In the genomic region with DNA sequence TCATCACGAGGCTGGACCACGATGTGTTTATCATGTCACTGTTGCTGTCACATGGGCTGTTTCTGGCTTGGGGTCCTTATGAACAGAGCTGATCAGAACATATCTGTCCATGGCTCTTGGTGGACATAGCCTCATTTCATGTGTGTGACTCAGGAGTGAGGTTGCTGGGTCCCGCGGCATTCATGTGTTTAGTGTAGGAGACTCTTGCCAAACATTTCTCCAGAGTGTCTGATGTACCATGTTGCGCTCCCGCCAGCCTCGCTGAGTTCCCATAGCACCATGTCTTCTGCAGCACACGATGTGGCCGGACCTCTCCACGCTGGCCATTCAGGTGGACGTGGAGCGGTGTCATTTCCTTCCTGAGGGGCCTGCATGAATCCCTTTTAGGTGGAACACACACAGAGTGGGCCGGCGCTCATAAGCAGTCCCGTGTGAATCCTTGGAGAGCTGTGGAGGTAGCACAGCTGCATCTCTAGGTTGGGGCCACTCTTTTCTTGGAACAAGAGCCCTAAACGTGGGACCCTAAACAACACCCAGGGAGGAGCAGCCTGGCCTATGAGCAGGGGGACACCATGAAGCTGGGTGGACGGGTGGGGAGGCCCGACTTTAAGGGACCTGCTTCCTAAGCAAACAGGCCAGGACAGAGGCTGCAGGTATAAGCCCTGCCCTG, we compare ENCODE assay signal across 20 cellular contexts.
"Had no signal": no experiment of that assay in that cellular context is flagged by ENCODE, and none has a peak within 500 bp of the region (broad histone marks: within the 10 kb centered on the region; RNA-seq: fewer than 3 reads in every experiment).

No MANE protein-coding gene starts in this region.

- DNase-seq: activated CD4-positive, alpha-beta memory T cell treated with anti-CD3 and anti-CD28 coated beads, Interleukin-2, amount 10 ng/mL, durations not matched to agents 7 days and 5 days; activated CD4-positive, alpha-beta T cell treated with anti-CD3 and anti-CD28 coated beads for 4 hours; activated effector memory CD4-positive, alpha-beta T cell treated with anti-CD3 and anti-CD28 coated beads, Interleukin-2, amount 50 U/mL, for 16 hours; activated T-cell treated with anti-CD3 and anti-CD28 coated beads, Interleukin-2, amount 50 U/mL, for 24 hours; amniotic stem cell; body of pancreas; central memory CD4-positive, alpha-beta T cell; cortex of kidney; effector CD4-positive, alpha-beta T cell; esophagus squamous epithelium; hypothalamus; retina; SK-N-SH; stomach; testis; upper lobe of right lung; WERI-Rb-1 had no signal

- H3K4me1 Mint-ChIP-seq: activated CD4-positive, alpha-beta memory T cell treated with anti-CD3 and anti-CD28 coated beads, Interleukin-2, amount 10 ng/mL, durations not matched to agents 7 days and 5 days had no signal

- H3K9me3 ChIP-seq: body of pancreas, esophagus squamous epithelium, SK-N-SH, testis, upper lobe of right lung had no signal

- H3K36me3 ChIP-seq: esophagus squamous epithelium, stomach, upper lobe of right lung, WERI-Rb-1 had no signal

- H3K4me3 Mint-ChIP-seq: activated CD4-positive, alpha-beta memory T cell treated with anti-CD3 and anti-CD28 coated beads, Interleukin-2, amount 10 ng/mL, durations not matched to agents 7 days and 5 days; activated naive CD8-positive, alpha-beta T cell; activated T-cell treated with anti-CD3 and anti-CD28 coated beads, Interleukin-2, amount 50 U/mL, for 24 hours; T-helper 1 cell treated with Interleukin-12 subunit alpha and Interleukin-12 subunit beta and Interleukin-4 antibody, amounts not matched to agents 30 μg/mL and 1 μg/mL, for 36 hours had no signal

- H3K4me3 ChIP-seq: body of pancreas, esophagus squamous epithelium, stomach, testis, upper lobe of right lung had no signal

- H3K27me3 Mint-ChIP-seq: activated CD4-positive, alpha-beta memory T cell treated with anti-CD3 and anti-CD28 coated beads, Interleukin-2, amount 10 ng/mL, durations not matched to agents 7 days and 5 days; activated naive CD8-positive, alpha-beta T cell; activated T-cell treated with anti-CD3 and anti-CD28 coated beads, Interleukin-2, amount 50 U/mL, for 24 hours had no signal

- ATAC-seq: upper lobe of right lung had no signal

- H3K4me1 ChIP-seq: parathyroid adenoma, upper lobe of right lung had no signal

- H3K27ac ChIP-seq: body of pancreas, esophagus squamous epithelium, parathyroid adenoma, stomach, testis, upper lobe of right lung, WERI-Rb-1 had no signal

- H3K27me3 ChIP-seq: body of pancreas, esophagus squamous epithelium, stomach, testis, upper lobe of right lung had no signal

- H3K27ac Mint-ChIP-seq: activated CD4-positive, alpha-beta memory T cell treated with anti-CD3 and anti-CD28 coated beads, Interleukin-2, amount 10 ng/mL, durations not matched to agents 7 days and 5 days; activated naive CD8-positive, alpha-beta T cell; activated T-cell treated with anti-CD3 and anti-CD28 coated beads, Interleukin-2, amount 50 U/mL, for 24 hours; T-helper 1 cell treated with Interleukin-12 subunit alpha and Interleukin-12 subunit beta and Interleukin-4 antibody, amounts not matched to agents 30 μg/mL and 1 μg/mL, for 36 hours had no signal
